Comparison of ENCODE assay signal across 8 cellular contexts in genomic region chr2:157596992-157597681, GRCh38. TPM values are rescaled to one million over a fixed set of nuclear protein-coding genes. Genes with fewer than 3 reads are reported as not detected.
DNase-seq lines count a peak whose midpoint lies in the region; ATAC-seq and TF ChIP-seq lines count a peak whose summit lies in the region.

No MANE protein-coding gene starts in this region.

- peak; percentile 79 for ATAC-seq in HG02938 (IDR thresholded peaks at IDR 0.05; ENCODE audit: unreplicated experiment)
- peak; percentile 90 for ATAC-seq in left lung

- no peak overlapping the region for H3K27ac ChIP-seq in left lung

- H3K4me1 ChIP-seq in left lung = no peaks in the 10 kb centered on the region

- peaks cover 0 to 21% of the 10 kb centered on the region in 2 donors for H3K27me3 ChIP-seq in left lung

- H3K4me3 ChIP-seq in left lung = peak overlapping the region; percentile 6 to 20

- no peaks in the 10 kb centered on the region for H3K9me3 ChIP-seq in left lung

- TF ChIP-seq CTCF in left lung (IDR thresholded peaks at IDR 0.05) = peak in 1 of 2 donors; percentile 29

- DNase-seq in ELF-1 (ENCODE audit: low read depth, low spot score) = peak; percentile 53
- peak; percentile 4 for DNase-seq in activated CD4-positive, CD25-positive, alpha-beta regulatory T cell treated with anti-CD3 and anti-CD28 coated beads, Interleukin-2, amount 50 U/mL, for 16 hours (ENCODE audit: low read depth, low spot score)
- DNase-seq in central memory CD4-positive, alpha-beta T cell = peak; percentile 36
- DNase-seq in left lung = peak in 1 of 2 donors; percentile 80
- DNase-seq in stimulated activated CD8-positive, alpha-beta memory T cell treated with anti-CD3 and anti-CD28 coated beads, Interleukin-15, amount 100 ng/mL, for 48 hours (ENCODE audit: low read depth in 2 of 2) = peak; percentile 27 to 31
- DNase-seq in NCI-H524 treated with DMSO at 0.1 percent for 48 hours (lab: John Stamatoyannopoulos, UW) = no peak
- no peak for DNase-seq in NCI-H1694 (lab: John Stamatoyannopoulos, UW)

- H3K36me3 ChIP-seq in left lung = no peaks in the 10 kb centered on the region

- intact Hi-C loops in left lung (cut with DNase I) = no loop called here

RNA-seq across cellular contexts. Expression of gene ACVR1C, which starts 31.5 kb away (rescaled TPM):
- 1 to 10 TPM; 1.3 to 1.6 TPM for total RNA-seq in left lung

Comparison
In these comparisons a context has a peak if more than half of its experiments do, and no peak if none do; other contexts are left out.
1. DNase-seq: peak in ELF-1 (single experiment), activated CD4-positive, CD25-positive, alpha-beta regulatory T cell treated with anti-CD3 and anti-CD28 coated beads, Interleukin-2, amount 50 U/mL, for 16 hours (single experiment), central memory CD4-positive, alpha-beta T cell (single experiment) and stimulated activated CD8-positive, alpha-beta memory T cell treated with anti-CD3 and anti-CD28 coated beads, Interleukin-15, amount 100 ng/mL, for 48 hours (2 of 2); none in NCI-H524 treated with DMSO at 0.1 percent for 48 hours (single experiment) and NCI-H1694 (single experiment).